ENCODE assay signal across 17 cellular contexts in genomic region chr10:61791216-61791615, GRCh38.
DNase-seq lines count a peak whose midpoint lies in the region; ATAC-seq and TF ChIP-seq lines count a peak whose summit lies in the region.
"Had no signal": no experiment of that assay in that cellular context is flagged by ENCODE, and none has a peak within 500 bp of the region (broad histone marks: within the 10 kb centered on the region; RNA-seq: fewer than 3 reads in every experiment).

No MANE protein-coding gene starts in this region.

- TF ChIP-seq CTCF in lower leg skin (IDR thresholded peaks at IDR 0.05), result no peak

- no peak overlapping the region for H3K4me3 ChIP-seq in lower leg skin (ENCODE audit: low read depth, poor library complexity, severe bottlenecking)
- H3K4me3 ChIP-seq: psoas muscle had no signal

- intact Hi-C loops in lower leg skin (cut with DNase I; ENCODE audit: low total_unique reads), result no loop called here

- ATAC-seq in GM19328 (IDR thresholded peaks at IDR 0.05; ENCODE audit: unreplicated experiment) (no peak), GM21360 (IDR thresholded peaks at IDR 0.05; ENCODE audit: unreplicated experiment) (no peak), GM19452 (IDR thresholded peaks at IDR 0.05; ENCODE audit: unreplicated experiment) (no peak)
- ATAC-seq: psoas muscle, Right ventricle myocardium inferior had no signal

- DNase-seq in AG08396 (ENCODE audit: low spot score) (peak; percentile 31), LHCN-M2 (ENCODE audit: low read depth) (peak; percentile 29), dedifferentiated amniotic fluid mesenchymal stem cell (ENCODE audit: extremely low spot score) (peak; percentile 56), myocyte (ENCODE audit: low read depth) (peak; percentile 58), lower leg skin (ENCODE audit: low spot score in 2 of 2) (no peak)
- DNase-seq: activated CD4-positive, alpha-beta T cell treated with anti-CD3 and anti-CD28 coated beads, Interleukin-2, amount 10 ng/mL, durations not matched to agents 7 days and 5 days; activated CD8-positive, alpha-beta memory T cell treated with anti-CD3 and anti-CD28 coated beads, Interleukin-2, amount 50 U/mL, for 48 hours; activated effector memory CD4-positive, alpha-beta T cell treated with Interleukin-2 at 50 U/mL for 16 hours; CD4-positive, alpha-beta T cell; DMS79; NCI-H1105; NCI-H526 treated with DMSO at 0.1 percent for 48 hours; psoas muscle had no signal

- no peak for TF ChIP-seq POLR2A in lower leg skin (IDR thresholded peaks at IDR 0.05)

- 84 to 85% methylated on average over 2 of the region's 2 CpGs for whole genome bisulfite sequencing in lower leg skin, 2 donors

Comparison
In these comparisons a context has a peak if more than half of its experiments do, and no peak if none do; other contexts are left out.
1. DNase-seq: peak in AG08396 (single experiment), LHCN-M2 (single experiment), dedifferentiated amniotic fluid mesenchymal stem cell (single experiment) and myocyte (single experiment); none in lower leg skin (0 of 2).